ENCODE assay signal across 21 cellular contexts in genomic region chr11:83256602-83257340, GRCh38. TPM values are rescaled to one million over a fixed set of nuclear protein-coding genes. Genes with fewer than 3 reads are reported as not detected.
DNase-seq lines count a peak whose midpoint lies in the region; ATAC-seq and TF ChIP-seq lines count a peak whose summit lies in the region.
"Had no signal": no experiment of that assay in that cellular context is flagged by ENCODE, and none has a peak within 500 bp of the region (broad histone marks: within the 10 kb centered on the region; RNA-seq: fewer than 3 reads in every experiment).

No MANE protein-coding gene starts in this region.

- 52% methylated on average over 3 of the region's 3 CpGs for WGBS in right lobe of liver (ENCODE audit: insufficient coverage, low coverage, low lambda C conversion rate, missing lambda C conversion rate)
- 55 to 63% methylated on average over 3 of the region's 3 CpGs for WGBS in aorta, 2 donors

- no peaks in the 10 kb centered on the region for H3K4me1 Mint-ChIP-seq in activated naive CD8-positive, alpha-beta T cell treated with anti-CD3 and anti-CD28 coated beads for 36 hours
- no peaks in the 10 kb centered on the region for H3K4me1 Mint-ChIP-seq in activated naive CD8-positive, alpha-beta T cell treated with anti-CD3 and anti-CD28 coated beads, Interleukin-2, amount 50 U/mL, for 24 hours
- no peaks in the 10 kb centered on the region for H3K4me1 Mint-ChIP-seq in glutamatergic neuron (ENCODE audit: low read depth, unreplicated experiment)
- H3K4me1 Mint-ChIP-seq: brain, IgD-negative memory B cell had no signal

- intact Hi-C loops in right lobe of liver (cut with DNase I) (no loop called here), aorta (cut with DNase I) (loop anchor here in 1 of 2 donors (5.0 kb wide), 1 partner anchor 59 kb away; no protein-coding TSS in a partner anchor)

- H3K4me3 Mint-ChIP-seq in activated naive CD8-positive, alpha-beta T cell treated with anti-CD3 and anti-CD28 coated beads for 36 hours, result no peak overlapping the region
- H3K4me3 Mint-ChIP-seq in activated naive CD8-positive, alpha-beta T cell treated with anti-CD3 and anti-CD28 coated beads, Interleukin-2, amount 50 U/mL, for 24 hours, result no peak overlapping the region
- H3K4me3 Mint-ChIP-seq in glutamatergic neuron (ENCODE audit: unreplicated experiment), result no peak overlapping the region
- H3K4me3 Mint-ChIP-seq: brain had no signal

- H3K27me3 Mint-ChIP-seq in activated naive CD8-positive, alpha-beta T cell treated with anti-CD3 and anti-CD28 coated beads for 36 hours, result no peaks in the 10 kb centered on the region
- H3K27me3 Mint-ChIP-seq in activated naive CD8-positive, alpha-beta T cell treated with anti-CD3 and anti-CD28 coated beads, Interleukin-2, amount 50 U/mL, for 24 hours, result no peaks in the 10 kb centered on the region
- H3K27me3 Mint-ChIP-seq in glutamatergic neuron (ENCODE audit: unreplicated experiment), result no peaks in the 10 kb centered on the region
- H3K27me3 Mint-ChIP-seq: brain, IgD-negative memory B cell had no signal

- H3K4me3 ChIP-seq in adipocyte (ENCODE audit: low read length) (peak overlapping the region; percentile 18), right lobe of liver (no peak overlapping the region), aorta (ENCODE audit: low read length in 2 of 2) (no peak overlapping the region), foreskin fibroblast (ENCODE audit: low read depth in 1 of 2, low read length in 2 of 2) (no peak overlapping the region)
- H3K4me3 ChIP-seq: BLaER1, left lung, skin epidermis had no signal

- H3K27ac Mint-ChIP-seq in activated naive CD8-positive, alpha-beta T cell treated with anti-CD3 and anti-CD28 coated beads for 36 hours, result peak overlapping the region; percentile 30
- H3K27ac Mint-ChIP-seq in activated naive CD8-positive, alpha-beta T cell treated with anti-CD3 and anti-CD28 coated beads, Interleukin-2, amount 50 U/mL, for 24 hours, result no peak overlapping the region
- no peak overlapping the region for H3K27ac Mint-ChIP-seq in glutamatergic neuron (ENCODE audit: unreplicated experiment)

- peaks cover 22% of the 10 kb centered on the region for H3K4me1 ChIP-seq in adipocyte (ENCODE audit: control insufficient read depth, insufficient read depth, low read length)
- peaks cover 0 to 25% (median 4%) of the 10 kb centered on the region in 4 donors for H3K4me1 ChIP-seq in right lobe of liver
- peaks cover 0 to 7% of the 10 kb centered on the region in 2 donors for H3K4me1 ChIP-seq in aorta (ENCODE audit: control insufficient read depth in 1 of 2, insufficient read depth in 2 of 2, low read length in 2 of 2)
- H3K4me1 ChIP-seq: BLaER1, left lung, parathyroid adenoma had no signal

- ATAC-seq in activated naive CD8-positive, alpha-beta T cell treated with anti-CD3 and anti-CD28 coated beads, Interleukin-2, amount 50 U/mL, for 24 hours, result no peak
- ATAC-seq in right lobe of liver (peak; percentile 80 to 87 (median 84)), aorta (ENCODE audit: low FRiP score) (no peak), GM18867 (IDR thresholded peaks at IDR 0.05; ENCODE audit: unreplicated experiment) (no peak)
- ATAC-seq: left lung had no signal

- H3K27ac ChIP-seq in right lobe of liver, result peak overlapping the region in 2 of 3 donors; percentile 46 to 77
- H3K27ac ChIP-seq in aorta (ENCODE audit: low read depth in 1 of 2, low read length in 2 of 2), result peak overlapping the region; percentile 30 to 69
- H3K27ac ChIP-seq: BLaER1, left lung, parathyroid adenoma, skin epidermis had no signal

- no peaks in the 10 kb centered on the region for H3K9me3 Mint-ChIP-seq in activated naive CD8-positive, alpha-beta T cell treated with anti-CD3 and anti-CD28 coated beads for 36 hours
- no peaks in the 10 kb centered on the region for H3K9me3 Mint-ChIP-seq in activated naive CD8-positive, alpha-beta T cell treated with anti-CD3 and anti-CD28 coated beads, Interleukin-2, amount 50 U/mL, for 24 hours
- no peaks in the 10 kb centered on the region for H3K9me3 Mint-ChIP-seq in glutamatergic neuron (ENCODE audit: unreplicated experiment)
- H3K9me3 Mint-ChIP-seq: brain, IgD-negative memory B cell had no signal

- no peaks in the 10 kb centered on the region for H3K9me3 ChIP-seq in adipocyte (ENCODE audit: control insufficient read depth, low read length)
- no peaks in the 10 kb centered on the region for H3K9me3 ChIP-seq in right lobe of liver
- no peaks in the 10 kb centered on the region for H3K9me3 ChIP-seq in aorta (ENCODE audit: control insufficient read depth, low read length)
- H3K9me3 ChIP-seq: BLaER1, left lung had no signal

- no peak for DNase-seq in activated naive CD8-positive, alpha-beta T cell treated with anti-CD3 and anti-CD28 coated beads for 36 hours
- no peak for DNase-seq in activated naive CD8-positive, alpha-beta T cell treated with anti-CD3 and anti-CD28 coated beads, Interleukin-2, amount 50 U/mL, for 24 hours
- DNase-seq in adipocyte (ENCODE audit: low read depth) (no peak), right lobe of liver (no peak), aorta (no peak), glutamatergic neuron (no peak), foreskin fibroblast (no peak)
- DNase-seq: activated CD4-positive, alpha-beta T cell treated with anti-CD3 and anti-CD28 coated beads, Interleukin-2, amount 50 U/mL, for 4 hours; cortex of kidney; GOT3; left lung; NCI-H187; NCI-H345; NK-92 treated with Interleukin-12 subunit alpha and Interleukin-12 subunit beta, amount 100 ng/mL, for 24 hours; stimulated activated CD4-positive, alpha-beta T cell treated with anti-CD3 and anti-CD28 coated beads, Interleukin-4, amount 100 ng/mL, for 4 hours had no signal

- no peak for TF ChIP-seq POLR2A in right lobe of liver (IDR thresholded peaks at IDR 0.05)

- H3K27me3 ChIP-seq in adipocyte (replicated peaks; ENCODE audit: control insufficient read depth, insufficient read depth, low read length), result no peaks in the 10 kb centered on the region
- no peaks in the 10 kb centered on the region for H3K27me3 ChIP-seq in right lobe of liver
- no peaks in the 10 kb centered on the region for H3K27me3 ChIP-seq in aorta (ENCODE audit: control insufficient read depth in 1 of 2, insufficient read depth in 2 of 2, low read length in 1 of 2)
- H3K27me3 ChIP-seq: BLaER1, left lung had no signal

- no peak overlapping the region for H3K9ac ChIP-seq in adipocyte (ENCODE audit: low read length)
- H3K9ac ChIP-seq: BLaER1, parathyroid adenoma had no signal

- peaks cover 2% of the 10 kb centered on the region for H3K36me3 Mint-ChIP-seq in activated naive CD8-positive, alpha-beta T cell treated with anti-CD3 and anti-CD28 coated beads for 36 hours
- peaks cover 3% of the 10 kb centered on the region for H3K36me3 Mint-ChIP-seq in activated naive CD8-positive, alpha-beta T cell treated with anti-CD3 and anti-CD28 coated beads, Interleukin-2, amount 50 U/mL, for 24 hours (ENCODE audit: low read depth)
- H3K36me3 Mint-ChIP-seq in glutamatergic neuron (ENCODE audit: unreplicated experiment), result no peaks in the 10 kb centered on the region

- no peak for TF ChIP-seq CTCF in right lobe of liver (IDR thresholded peaks at IDR 0.05)
- no peak for TF ChIP-seq CTCF in glutamatergic neuron (IDR thresholded peaks at IDR 0.05; ENCODE audit: partially characterized antibody, unreplicated experiment)
- TF ChIP-seq CTCF in foreskin fibroblast (IDR thresholded peaks at IDR 0.05; ENCODE audit: low read depth, low read length), result no peak

- peaks cover 23% of the 10 kb centered on the region for H3K36me3 ChIP-seq in adipocyte (ENCODE audit: control insufficient read depth, insufficient read depth, low read length, severe bottlenecking)
- peaks cover 0 to 24% (median 2%) of the 10 kb centered on the region in 4 donors for H3K36me3 ChIP-seq in right lobe of liver
- H3K36me3 ChIP-seq in aorta (ENCODE audit: control insufficient read depth in 1 of 2, insufficient read depth in 2 of 2, low read length in 1 of 2), result peaks cover 0 to 4% of the 10 kb centered on the region in 2 donors

RNA-seq across cellular contexts. Expression of gene CCDC90B, which starts 29.4 kb away (rescaled TPM):
- 10 to 100 TPM; 29.0 to 32.0 TPM for total RNA-seq in activated naive CD8-positive, alpha-beta T cell treated with anti-CD3 and anti-CD28 coated beads for 36 hours
- total RNA-seq in right lobe of liver, result 10 to 100 TPM; 16.8 to 29.0 (median 18.1) TPM
- 10 to 100 TPM; 35.0 to 38.6 TPM for total RNA-seq in aorta
- 10 to 100 TPM; 31.6 to 84.6 TPM for polyA plus RNA-seq in aorta
- 61.3 TPM for total RNA-seq in glutamatergic neuron (ENCODE audit: unreplicated experiment)

Comparison
In these comparisons a context has a peak if more than half of its experiments do, and no peak if none do; other contexts are left out.
1. ATAC-seq: peak in right lobe of liver (4 of 4); none in activated naive CD8-positive, alpha-beta T cell treated with anti-CD3 and anti-CD28 coated beads, Interleukin-2, amount 50 U/mL, for 24 hours (single experiment), aorta (single experiment) and GM18867 (single experiment).